28 cellular contexts compared by ENCODE assay signal in genomic region chr16:4934591-4934990, GRCh38. TPM values are rescaled to one million over a fixed set of nuclear protein-coding genes. Genes with fewer than 3 reads are reported as not detected.
DNase-seq lines count a peak whose midpoint lies in the region; ATAC-seq and TF ChIP-seq lines count a peak whose summit lies in the region.
"Had no signal": no experiment of that assay in that cellular context is flagged by ENCODE, and none has a peak within 500 bp of the region (broad histone marks: within the 10 kb centered on the region; RNA-seq: fewer than 3 reads in every experiment).

No MANE protein-coding gene starts in this region.

- intact Hi-C loops in left ventricle myocardium inferior (cut with micrococcal nuclease) (no loop called here), heart left ventricle (cut with DNase I) (no loop called here), uterus (cut with DNase I; ENCODE audit: low total_unique reads) (no loop called here)

- no peak for ATAC-seq in heart left ventricle
- ATAC-seq: activated T-cell treated with anti-CD3 and anti-CD28 coated beads, Interleukin-2, amount 50 U/mL, for 72 hours; CD8-positive, alpha-beta T cell; K562; stimulated activated effector memory CD8-positive, alpha-beta T cell treated with anti-CD3 and anti-CD28 coated beads, Interleukin-12 subunit alpha, Interleukin-12 subunit beta, amount 100 ng/mL, for 72 hours had no signal

- H3K4me1 ChIP-seq in left ventricle myocardium inferior = peaks cover 30% of the 10 kb centered on the region
- peaks cover 0 to 29% (median 13%) of the 10 kb centered on the region in 12 donors for H3K4me1 ChIP-seq in heart left ventricle
- H3K4me1 ChIP-seq in esophagus (ENCODE audit: control insufficient read depth in 2 of 2, insufficient read depth in 2 of 2, low read length in 1 of 2) = peaks cover 0 to 36% of the 10 kb centered on the region in 2 donors
- H3K4me1 ChIP-seq in osteoblast (ENCODE audit: insufficient read depth, low read length) = peaks cover 18% of the 10 kb centered on the region
- peaks cover 0 to 16% of the 10 kb centered on the region in 2 donors for H3K4me1 ChIP-seq in uterus

- no peaks in the 10 kb centered on the region for H3K9me3 Mint-ChIP-seq in endothelial cell (ENCODE audit: unreplicated experiment)
- H3K9me3 Mint-ChIP-seq: activated CD4-positive, alpha-beta T cell treated with anti-CD3 and anti-CD28 coated beads, Interleukin-2, amount 10 ng/mL, durations not matched to agents 24 days and 14 days; activated T-cell treated with anti-CD3 and anti-CD28 coated beads, Interleukin-2, amount 50 U/mL, for 72 hours; CD8-positive, alpha-beta T cell; HFFc6; stimulated activated effector memory CD8-positive, alpha-beta T cell treated with anti-CD3 and anti-CD28 coated beads, Interleukin-12 subunit alpha, Interleukin-12 subunit beta, amount 100 ng/mL, for 72 hours; T-helper 2 cell treated with Interferon-gamma antibody and Interleukin-4, amounts not matched to agents 5 μg/mL and 100 μg/mL, for 36 hours had no signal

- DNase-seq in left ventricle myocardium inferior (no peak), heart left ventricle (no peak), osteoblast (ENCODE audit: insufficient read length, low spot score, missing footprints) (peak; percentile 29), NCI-H2107 treated with DMSO at 0.1 percent for 48 hours (lab: John Stamatoyannopoulos, UW; ENCODE audit: unreplicated experiment) (no peak), GM20000 (ENCODE audit: low spot score) (no peak), uterus (no peak), endothelial cell (ENCODE audit: low spot score) (no peak)
- DNase-seq: 8988T; activated CD4-positive, alpha-beta T cell treated with anti-CD3 and anti-CD28 coated beads, Interleukin-2, amount 10 ng/mL, durations not matched to agents 24 days and 14 days; activated naive CD4-positive, alpha-beta T cell treated with Interleukin-2 at 50 U/mL for 16 hours; activated T-cell treated with anti-CD3 and anti-CD28 coated beads, Interleukin-2, amount 50 U/mL, for 72 hours; AML-193; amniotic stem cell; CD8-positive, alpha-beta T cell; cortex of kidney; DMS153; naive B cell; NCI-H1417 treated with DMSO at 0.1 percent for 48 hours; NCI-H524 treated with DMSO at 0.1 percent for 48 hours had no signal

- no peak for TF ChIP-seq POLR2A in heart left ventricle (IDR thresholded peaks at IDR 0.05)
- TF ChIP-seq POLR2A in uterus (IDR thresholded peaks at IDR 0.05) = no peak

- H3K4me1 Mint-ChIP-seq in endothelial cell (ENCODE audit: unreplicated experiment) = no peaks in the 10 kb centered on the region
- H3K4me1 Mint-ChIP-seq: activated CD4-positive, alpha-beta T cell treated with anti-CD3 and anti-CD28 coated beads, Interleukin-2, amount 10 ng/mL, durations not matched to agents 24 days and 14 days had no signal

- no peak overlapping the region for H2AFZ ChIP-seq in osteoblast (ENCODE audit: low read length)

- H3K4me3 Mint-ChIP-seq in endothelial cell (ENCODE audit: unreplicated experiment) = no peak overlapping the region
- H3K4me3 Mint-ChIP-seq: activated CD4-positive, alpha-beta T cell treated with anti-CD3 and anti-CD28 coated beads, Interleukin-2, amount 10 ng/mL, durations not matched to agents 24 days and 14 days; CD8-positive, alpha-beta T cell; HFFc6; T-helper 2 cell treated with Interferon-gamma antibody and Interleukin-4, amounts not matched to agents 5 μg/mL and 100 μg/mL, for 36 hours had no signal

- no peaks in the 10 kb centered on the region for H3K79me2 ChIP-seq in osteoblast (ENCODE audit: insufficient read depth, low read length)

- 90 to 95% (median 93%) methylated on average over 6 of the region's 6 CpGs for WGBS in heart left ventricle, 4 donors
- 72 to 77% methylated on average over 6 of the region's 6 CpGs for WGBS in esophagus, 2 donors

- H3K4me3 ChIP-seq in left ventricle myocardium inferior (no peak overlapping the region), heart left ventricle (no peak overlapping the region), esophagus (ENCODE audit: low read depth in 1 of 2, low read length in 2 of 2) (peak overlapping the region; percentile 77 to 89), osteoblast (ENCODE audit: insufficient read depth, low read length) (no peak overlapping the region), uterus (no peak overlapping the region)
- H3K4me3 ChIP-seq: cardiac muscle cell, heart right ventricle, K562, MG63 had no signal

- H3K27me3 ChIP-seq in left ventricle myocardium inferior (ENCODE audit: low read depth) (peaks cover 32% of the 10 kb centered on the region), heart left ventricle (peaks cover 0 to 40% (median 5%) of the 10 kb centered on the region in 9 donors), esophagus (ENCODE audit: control insufficient read depth in 1 of 2, insufficient read depth in 2 of 2, low read length in 2 of 2) (no peaks in the 10 kb centered on the region), osteoblast (ENCODE audit: insufficient read depth, low read length) (peaks cover 65% of the 10 kb centered on the region), uterus (peaks cover 0 to 6% of the 10 kb centered on the region in 2 donors)
- H3K27me3 ChIP-seq: cardiac muscle cell, MG63 had no signal

- H3K4me2 ChIP-seq in osteoblast (ENCODE audit: insufficient read depth, low read length) = no peak overlapping the region

- H3K9me3 ChIP-seq in left ventricle myocardium inferior (replicated peaks) (no peaks in the 10 kb centered on the region), heart left ventricle (no peaks in the 10 kb centered on the region), esophagus (ENCODE audit: control insufficient read depth in 2 of 2, insufficient read depth in 1 of 2, low read depth in 1 of 2, low read length in 1 of 2) (no peaks in the 10 kb centered on the region), osteoblast (ENCODE audit: low read depth, low read length) (no peaks in the 10 kb centered on the region), uterus (no peaks in the 10 kb centered on the region)
- H3K9me3 ChIP-seq: heart right ventricle, MG63 had no signal

- H3K36me3 Mint-ChIP-seq in endothelial cell (ENCODE audit: low read depth, unreplicated experiment) = no peaks in the 10 kb centered on the region
- H3K36me3 Mint-ChIP-seq: CD8-positive, alpha-beta T cell; naive B cell; stimulated activated effector memory CD8-positive, alpha-beta T cell treated with anti-CD3 and anti-CD28 coated beads, Interleukin-12 subunit alpha, Interleukin-12 subunit beta, amount 100 ng/mL, for 72 hours had no signal

- no peak overlapping the region for H3K27ac Mint-ChIP-seq in endothelial cell (ENCODE audit: unreplicated experiment)
- H3K27ac Mint-ChIP-seq: activated CD4-positive, alpha-beta T cell treated with anti-CD3 and anti-CD28 coated beads, Interleukin-2, amount 10 ng/mL, durations not matched to agents 24 days and 14 days; activated T-cell treated with anti-CD3 and anti-CD28 coated beads, Interleukin-2, amount 50 U/mL, for 72 hours; CD8-positive, alpha-beta T cell; HFFc6; naive B cell; stimulated activated effector memory CD8-positive, alpha-beta T cell treated with anti-CD3 and anti-CD28 coated beads, Interleukin-12 subunit alpha, Interleukin-12 subunit beta, amount 100 ng/mL, for 72 hours; T-helper 2 cell treated with Interferon-gamma antibody and Interleukin-4, amounts not matched to agents 5 μg/mL and 100 μg/mL, for 36 hours had no signal

- TF ChIP-seq CTCF in left ventricle myocardium inferior (IDR thresholded peaks at IDR 0.05; ENCODE audit: borderline replicate concordance) = no peak
- no peak for TF ChIP-seq CTCF in heart left ventricle (IDR thresholded peaks at IDR 0.05)
- TF ChIP-seq CTCF in osteoblast (IDR thresholded peaks at IDR 0.05; ENCODE audit: extremely low read depth, low read depth, low read length) = no peak
- TF ChIP-seq CTCF in GM20000 (IDR thresholded peaks at IDR 0.05; ENCODE audit: extremely low read depth, missing control alignments) = no peak
- TF ChIP-seq CTCF in uterus (IDR thresholded peaks at IDR 0.05) = no peak
- no peak for TF ChIP-seq CTCF in endothelial cell (IDR thresholded peaks at IDR 0.05; ENCODE audit: unreplicated experiment)

- H3K27ac ChIP-seq in left ventricle myocardium inferior (replicated peaks) (peak overlapping the region; percentile 70), heart left ventricle (no peak overlapping the region), esophagus (ENCODE audit: low read depth in 2 of 2, low read length in 1 of 2) (peak overlapping the region; percentile 95 to 98), osteoblast (ENCODE audit: low read depth, low read length) (no peak overlapping the region), uterus (peak overlapping the region in 1 of 2 donors; percentile 10)
- H3K27ac ChIP-seq: cardiac muscle cell had no signal

- H3K36me3 ChIP-seq in left ventricle myocardium inferior (no peaks in the 10 kb centered on the region), heart left ventricle (no peaks in the 10 kb centered on the region), esophagus (ENCODE audit: control insufficient read depth in 2 of 2, insufficient read depth in 2 of 2, low read length in 1 of 2) (peaks cover 0 to 33% of the 10 kb centered on the region in 2 donors), osteoblast (ENCODE audit: insufficient read depth, low read length) (no peaks in the 10 kb centered on the region), uterus (no peaks in the 10 kb centered on the region)
- H3K36me3 ChIP-seq: cardiac muscle cell, heart right ventricle, MG63 had no signal

- no peaks in the 10 kb centered on the region for H4K20me1 ChIP-seq in osteoblast (ENCODE audit: insufficient read depth, low read length)

- H3K27me3 Mint-ChIP-seq in endothelial cell (ENCODE audit: unreplicated experiment) = peaks cover 12% of the 10 kb centered on the region

RNA-seq across cellular contexts. Expression of gene PPL, which starts 2.4 kb away (rescaled TPM):
- total RNA-seq in left ventricle myocardium inferior (7.6 TPM), heart left ventricle (10 to 100 TPM in 3 of 9 donors, 1 to 10 TPM in 6; 6.4 to 23.8 (median 8.3) TPM), osteoblast (24.2 and 27.1 TPM in 2 replicates), uterus (10 to 100 TPM in 3 of 4 donors, 1 to 10 TPM in 1; 8.7 to 39.6 (median 15.2) TPM), endothelial cell (ENCODE audit: unreplicated experiment) (1.1 TPM)
- polyA plus RNA-seq in heart left ventricle (1 to 10 TPM; 4.3 to 5.1 TPM), esophagus (100 to 1,000 TPM; 561 to 739 TPM)
- total RNA-seq: activated CD4-positive, alpha-beta T cell treated with anti-CD3 and anti-CD28 coated beads, Interleukin-2, amount 10 ng/mL, durations not matched to agents 24 days and 14 days; CD8-positive, alpha-beta T cell had no signal

RNA-seq across cellular contexts. Expression of gene SEC14L5, which starts 23.5 kb away (rescaled TPM):
- total RNA-seq in left ventricle myocardium inferior (15.5 TPM), heart left ventricle (10 to 100 TPM in 5 of 9 donors, 1 to 10 TPM in 4; 1.6 to 25.4 (median 11.6) TPM), osteoblast (under 0.01 and 0.29 TPM in 2 replicates), uterus (1 to 10 TPM in 1 of 4 donors, under 1 TPM in 1, not detected in 2; 0.28 to 2.0 TPM), endothelial cell (ENCODE audit: unreplicated experiment) (0.05 TPM)
- polyA plus RNA-seq in heart left ventricle (1 to 10 TPM in 1 of 2 donors, under 1 TPM in 1; 0.11 to 5.0 TPM), esophagus (under 1 TPM; 0.19 to 0.49 TPM)
- total RNA-seq: activated CD4-positive, alpha-beta T cell treated with anti-CD3 and anti-CD28 coated beads, Interleukin-2, amount 10 ng/mL, durations not matched to agents 24 days and 14 days; CD8-positive, alpha-beta T cell; HFFc6; K562; osteocyte had no signal
- polyA plus RNA-seq: cardiac muscle cell had no signal

Comparison
In these comparisons a context has a peak if more than half of its experiments do, and no peak if none do; other contexts are left out.
1. H3K27ac ChIP-seq: peak in left ventricle myocardium inferior (single experiment) and esophagus (2 of 2); none in heart left ventricle (0 of 12) and osteoblast (single experiment).
2. H3K4me3 ChIP-seq: peak in esophagus (2 of 2); none in left ventricle myocardium inferior (single experiment), heart left ventricle (0 of 12), osteoblast (single experiment) and uterus (0 of 2).